23 cellular contexts compared by ENCODE assay signal in genomic region chr12:100572184-100572583, GRCh38. TPM values are rescaled to one million over a fixed set of nuclear protein-coding genes. Genes with fewer than 3 reads are reported as not detected.
A peak's percentile ranks its signal among the peaks of the same experiment; 100 is the strongest.
DNase-seq lines count a peak whose midpoint lies in the region; ATAC-seq and TF ChIP-seq lines count a peak whose summit lies in the region.
"Had no signal": no experiment of that assay in that cellular context is flagged by ENCODE, and none has a peak within 500 bp of the region (broad histone marks: within the 10 kb centered on the region; RNA-seq: fewer than 3 reads in every experiment).

No MANE protein-coding gene starts in this region.

- peak overlapping the region; percentile 32; the same call in 1 of the 2 replicates for H3K4me3 Mint-ChIP-seq in WTC11
- peak overlapping the region; percentile 32 for H3K4me3 Mint-ChIP-seq in mesothelial cell of epicardium
- no peak overlapping the region for H3K4me3 Mint-ChIP-seq in stimulated activated effector memory CD8-positive, alpha-beta T cell treated with anti-CD3 and anti-CD28 coated beads, Interleukin-12 subunit alpha, Interleukin-12 subunit beta, amount 100 ng/mL, for 72 hours

- H3K4me3 ChIP-seq in left ventricle myocardium inferior (no peak overlapping the region), heart left ventricle (no peak overlapping the region)
- H3K4me3 ChIP-seq: K562 had no signal

- H3K36me3 Mint-ChIP-seq in WTC11 (no peaks in the 10 kb centered on the region), mesothelial cell of epicardium (no peaks in the 10 kb centered on the region)
- no peaks in the 10 kb centered on the region for H3K36me3 Mint-ChIP-seq in stimulated activated effector memory CD8-positive, alpha-beta T cell treated with anti-CD3 and anti-CD28 coated beads, Interleukin-12 subunit alpha, Interleukin-12 subunit beta, amount 100 ng/mL, for 72 hours

- no peak for DNase-seq in left ventricle myocardium inferior
- no peak for DNase-seq in heart left ventricle
- DNase-seq in WTC11 (ENCODE audit: low spot score) = no peak
- no peak for DNase-seq in mesothelial cell of epicardium (ENCODE audit: low spot score in 2 of 2, unreplicated experiment in 2 of 2)
- DNase-seq in stimulated activated effector memory CD8-positive, alpha-beta T cell treated with anti-CD3 and anti-CD28 coated beads, Interleukin-12 subunit alpha, Interleukin-12 subunit beta, amount 100 ng/mL, for 72 hours (ENCODE audit: low spot score in 2 of 2) = no peak
- DNase-seq in mesenteric fat pad (ENCODE audit: low spot score) = no peak
- no peak for DNase-seq in COLO668 (lab: John Stamatoyannopoulos, UW; ENCODE audit: unreplicated experiment)
- DNase-seq: activated CD8-positive, alpha-beta memory T cell treated with anti-CD3 and anti-CD28 coated beads for 24 hours; activated effector memory CD4-positive, alpha-beta T cell treated with Interleukin-2 at 50 U/mL for 16 hours; anterior cingulate cortex; central memory CD4-positive, alpha-beta T cell; EL; erythroblast; gastrocnemius medialis; mesendoderm; NCI-H1436 treated with DMSO at 0.1 percent for 48 hours; NCI-H2171 treated with DMSO at 0.1 percent for 48 hours; NCI-H69; small intestine; stimulated activated CD4-positive, alpha-beta T cell treated with anti-CD3 and anti-CD28 coated beads, Interleukin-2, amount 100 ng/mL, for 48 hours; stimulated activated naive CD8-positive, alpha-beta T cell treated with anti-CD3 and anti-CD28 coated beads, Interleukin-15, Interleukin-2, amounts not matched to agents 100 U/mL and 50 U/mL, for 24 hours had no signal

- no peaks in the 10 kb centered on the region for H3K36me3 ChIP-seq in left ventricle myocardium inferior
- H3K36me3 ChIP-seq in heart left ventricle = no peaks in the 10 kb centered on the region
- H3K36me3 ChIP-seq: gastrocnemius medialis, tibial nerve had no signal

- H3K4me1 Mint-ChIP-seq in WTC11 (peaks cover 13% of the 10 kb centered on the region), mesothelial cell of epicardium (peaks cover 12% of the 10 kb centered on the region)
- H3K4me1 Mint-ChIP-seq in stimulated activated effector memory CD8-positive, alpha-beta T cell treated with anti-CD3 and anti-CD28 coated beads, Interleukin-12 subunit alpha, Interleukin-12 subunit beta, amount 100 ng/mL, for 72 hours = peaks cover 10% of the 10 kb centered on the region

- CTCF ChIA-PET in WTC11 (lab: Charles Lee) = no interaction called here

- TF ChIP-seq CTCF in left ventricle myocardium inferior (IDR thresholded peaks at IDR 0.05; ENCODE audit: borderline replicate concordance) (no peak), heart left ventricle (IDR thresholded peaks at IDR 0.05) (no peak), WTC11 (IDR thresholded peaks at IDR 0.05) (no peak), mesothelial cell of epicardium (IDR thresholded peaks at IDR 0.05; ENCODE audit: unreplicated experiment) (no peak)

- ATAC-seq in heart left ventricle (no peak), WTC11 (no peak)
- no peak for ATAC-seq in stimulated activated effector memory CD8-positive, alpha-beta T cell treated with anti-CD3 and anti-CD28 coated beads, Interleukin-12 subunit alpha, Interleukin-12 subunit beta, amount 100 ng/mL, for 72 hours
- ATAC-seq: gastrocnemius medialis; K562; stimulated activated naive CD8-positive, alpha-beta T cell treated with anti-CD3 and anti-CD28 coated beads, Interleukin-15, Interleukin-2, amounts not matched to agents 100 U/mL and 50 U/mL, for 24 hours had no signal

- H3K27me3 Mint-ChIP-seq in WTC11 (ENCODE audit: low read depth) = peaks cover 31% of the 10 kb centered on the region
- peaks cover 36% of the 10 kb centered on the region for H3K27me3 Mint-ChIP-seq in mesothelial cell of epicardium (ENCODE audit: low read depth)

- POLR2A ChIA-PET in WTC11 (lab: Charles Lee) = no interaction called here

- peak overlapping the region; percentile 78 for H3K27ac ChIP-seq in left ventricle myocardium inferior (replicated peaks)
- no peak overlapping the region for H3K27ac ChIP-seq in heart left ventricle

- TF ChIP-seq POLR2A in heart left ventricle (IDR thresholded peaks at IDR 0.05) = no peak

- H3K4me1 ChIP-seq in left ventricle myocardium inferior (peaks cover 21% of the 10 kb centered on the region), heart left ventricle (peaks cover 0 to 27% (median 14%) of the 10 kb centered on the region in 12 donors)

- H3K9me3 ChIP-seq in left ventricle myocardium inferior (replicated peaks) (no peaks in the 10 kb centered on the region), heart left ventricle (no peaks in the 10 kb centered on the region)
- H3K9me3 ChIP-seq: gastrocnemius medialis, tibial nerve had no signal

- intact Hi-C loops in left ventricle myocardium inferior (cut with micrococcal nuclease) = no loop called here
- intact Hi-C loops in heart left ventricle (cut with DNase I) = no loop called here

- no peaks in the 10 kb centered on the region for H3K9me3 Mint-ChIP-seq in WTC11
- H3K9me3 Mint-ChIP-seq in mesothelial cell of epicardium = no peaks in the 10 kb centered on the region
- no peaks in the 10 kb centered on the region for H3K9me3 Mint-ChIP-seq in stimulated activated effector memory CD8-positive, alpha-beta T cell treated with anti-CD3 and anti-CD28 coated beads, Interleukin-12 subunit alpha, Interleukin-12 subunit beta, amount 100 ng/mL, for 72 hours

- H3K27me3 ChIP-seq in left ventricle myocardium inferior (ENCODE audit: low read depth) = peaks cover 15% of the 10 kb centered on the region
- no peaks in the 10 kb centered on the region for H3K27me3 ChIP-seq in heart left ventricle
- H3K27me3 ChIP-seq: tibial nerve had no signal

- 96 to 98% (median 97%) methylated on average over 3 of the region's 3 CpGs for WGBS in heart left ventricle, 4 donors

- H3K27ac Mint-ChIP-seq in WTC11 (no peak overlapping the region), mesothelial cell of epicardium (no peak overlapping the region)
- H3K27ac Mint-ChIP-seq in stimulated activated effector memory CD8-positive, alpha-beta T cell treated with anti-CD3 and anti-CD28 coated beads, Interleukin-12 subunit alpha, Interleukin-12 subunit beta, amount 100 ng/mL, for 72 hours = no peak overlapping the region

TF ChIP-seq in WTC11, 78 proteins besides CTCF, POLR2A, EP300 and RAD21:
- TF ChIP-seq CDX4 (CRISPR knock-in tag; IDR thresholded peaks at IDR 0.05; ENCODE audit: borderline replicate concordance) (no peak), SP1 (CRISPR knock-in tag; conservative IDR thresholded peaks at IDR 0.05) (no peak), ETV6 (CRISPR knock-in tag; IDR thresholded peaks at IDR 0.05) (no peak)

RNA-seq across cellular contexts. Expression of gene GAS2L3, which starts 1.3 kb away (rescaled TPM):
- total RNA-seq in left ventricle myocardium inferior (1.8 TPM), heart left ventricle (10 to 100 TPM in 1 of 9 donors, 1 to 10 TPM in 7, under 1 TPM in 1; 0.93 to 13.2 (median 2.0) TPM), WTC11 (2021) (14.8 to 20.1 TPM (median 17.3 TPM) in 3 replicates), mesothelial cell of epicardium (13.7 to 17.5 TPM (median 16.5 TPM) in 3 replicates), mesenteric fat pad (10.0 TPM)
- under 1 TPM; 0.47 to 0.53 TPM for polyA plus RNA-seq in heart left ventricle
